Comparison of ENCODE assay signal across 21 cellular contexts in the genomic region with DNA sequence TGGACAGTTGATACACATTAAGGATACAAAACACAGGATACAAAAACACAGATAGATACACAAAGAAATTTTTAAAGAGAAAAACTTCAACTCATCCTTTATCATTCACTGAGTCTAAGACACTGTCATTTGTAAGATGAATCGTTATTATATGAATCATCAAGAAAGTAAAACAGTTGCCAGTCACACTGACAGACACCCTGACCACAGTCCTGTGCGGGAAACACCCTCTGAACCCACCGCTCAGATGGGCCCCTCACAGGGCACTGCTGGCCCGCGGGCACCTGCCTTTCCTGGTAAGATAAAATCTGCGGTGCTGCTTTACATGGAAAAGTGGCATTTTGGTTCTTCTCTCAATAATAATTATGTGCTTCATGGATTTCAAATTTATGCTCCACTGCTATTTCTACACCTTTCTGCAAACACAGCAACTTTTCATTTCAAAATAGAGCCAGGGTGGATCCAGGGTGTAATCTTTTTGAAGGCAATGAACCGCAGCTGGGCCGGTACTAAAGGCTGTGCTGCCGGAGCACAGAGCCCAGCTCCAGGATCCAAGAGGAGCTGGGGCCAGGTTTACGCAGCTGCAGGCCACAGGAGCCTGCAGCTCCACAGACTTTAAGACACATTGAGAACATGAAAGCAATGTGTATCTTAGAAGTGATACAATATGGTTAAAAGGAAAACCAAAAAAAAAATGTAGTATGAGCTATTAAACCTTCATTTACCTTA.
A peak's percentile ranks its signal among the peaks of the same experiment; 100 is the strongest.
DNase-seq lines count a peak whose midpoint lies in the region; ATAC-seq and TF ChIP-seq lines count a peak whose summit lies in the region.
"Had no signal": no experiment of that assay in that cellular context is flagged by ENCODE, and none has a peak within 500 bp of the region (broad histone marks: within the 10 kb centered on the region; RNA-seq: fewer than 3 reads in every experiment).

No MANE protein-coding gene starts in this region.

- H3K27me3 ChIP-seq in upper lobe of left lung = no peaks in the 10 kb centered on the region
- H3K27me3 ChIP-seq: gastroesophageal sphincter, tibial nerve had no signal

- peak; percentile 70 for ATAC-seq in activated CD8-positive, alpha-beta memory T cell treated with anti-CD3 and anti-CD28 coated beads, Interleukin-2, amount 10 ng/mL, durations not matched to agents 7 days and 5 days
- ATAC-seq in esophagus mucosa = peak; percentile 48
- ATAC-seq in stimulated activated naive CD8-positive, alpha-beta T cell treated with anti-CD3 and anti-CD28 coated beads, Interleukin-15, Interleukin-2, amounts not matched to agents 100 U/mL and 50 U/mL, for 24 hours = peak; percentile 79
- ATAC-seq in GM21526 (IDR thresholded peaks at IDR 0.05; ENCODE audit: low FRiP score, unreplicated experiment) = no peak
- no peak for ATAC-seq in upper lobe of left lung (ENCODE audit: low FRiP score in 2 of 2)
- ATAC-seq in HG03521 (IDR thresholded peaks at IDR 0.05; ENCODE audit: unreplicated experiment) = no peak
- ATAC-seq: gastroesophageal sphincter; HepG2; stimulated activated naive B cell treated with anti-CD40 and anti-IgM and Interleukin-4, amounts not matched to agents 10 μg/mL and 1 μg/mL and 100 μg/mL, for 72 hours had no signal

- CTCF ChIA-PET in activated CD8-positive, alpha-beta memory T cell treated with anti-CD3 and anti-CD28 coated beads, Interleukin-2, amount 10 ng/mL, durations not matched to agents 7 days and 5 days (lab: Charles Lee) = interaction anchor here (1.1 to 1.2 kb wide), 2 partner anchors 9 kb away, joined by 4 to 5 read pairs; no protein-coding TSS in a partner anchor

- H3K36me3 Mint-ChIP-seq in activated CD8-positive, alpha-beta memory T cell treated with anti-CD3 and anti-CD28 coated beads, Interleukin-2, amount 10 ng/mL, durations not matched to agents 7 days and 5 days = peaks cover 8% of the 10 kb centered on the region

- peaks cover 4 to 64% (median 31%) of the 10 kb centered on the region in 4 donors for H3K36me3 ChIP-seq in upper lobe of left lung

- no peaks in the 10 kb centered on the region for H3K9me3 ChIP-seq in upper lobe of left lung
- H3K9me3 ChIP-seq: gastroesophageal sphincter, tibial nerve had no signal

- H3K27ac ChIP-seq in upper lobe of left lung = no peak overlapping the region
- H3K27ac ChIP-seq: gastroesophageal sphincter, tibial nerve had no signal

- DNase-seq in activated CD8-positive, alpha-beta memory T cell treated with anti-CD3 and anti-CD28 coated beads, Interleukin-2, amount 10 ng/mL, durations not matched to agents 7 days and 5 days = peak; percentile 50
- DNase-seq in activated CD8-positive, alpha-beta memory T cell treated with anti-CD3 and anti-CD28 coated beads, Interleukin-2, amount 50 U/mL, for 4 hours = no peak
- peak; percentile 9 for DNase-seq in RKO (ENCODE audit: low spot score)
- DNase-seq in stimulated activated naive CD8-positive, alpha-beta T cell treated with anti-CD3 and anti-CD28 coated beads, Interleukin-15, Interleukin-2, amounts not matched to agents 100 U/mL and 50 U/mL, for 24 hours = peak; percentile 24
- DNase-seq in upper lobe of left lung = no peak
- DNase-seq: activated B cell treated with CpG ODN at 0.5 μM for 24 hours; activated naive CD8-positive, alpha-beta T cell treated with anti-CD3 and anti-CD28 coated beads, Interleukin-2, amount 10 ng/mL, durations not matched to agents 7 days and 5 days; dermis blood vessel endothelial cell; erythroblast; midbrain; NCI-H1930; NCI-H446 treated with DMSO at 0.1 percent for 48 hours; stimulated activated naive B cell treated with anti-CD40 and anti-IgM and Interleukin-4, amounts not matched to agents 10 μg/mL and 1 μg/mL and 100 μg/mL, for 72 hours had no signal

- 82 to 94% methylated on average over 10 of the region's 10 CpGs for WGBS in upper lobe of left lung, 2 donors

- no peak for TF ChIP-seq EP300 in upper lobe of left lung (IDR thresholded peaks at IDR 0.05)

- H3K27me3 Mint-ChIP-seq in activated CD8-positive, alpha-beta memory T cell treated with anti-CD3 and anti-CD28 coated beads, Interleukin-2, amount 10 ng/mL, durations not matched to agents 7 days and 5 days = no peaks in the 10 kb centered on the region
- H3K27me3 Mint-ChIP-seq: activated B cell treated with CpG ODN at 0.5 μM for 24 hours; activated naive CD8-positive, alpha-beta T cell treated with anti-CD3 and anti-CD28 coated beads, Interleukin-2, amount 10 ng/mL, durations not matched to agents 7 days and 5 days; stimulated activated naive B cell treated with anti-CD40 and anti-IgM and Interleukin-4, amounts not matched to agents 10 μg/mL and 1 μg/mL and 100 μg/mL, for 72 hours had no signal

- peaks cover 11% of the 10 kb centered on the region for H3K4me1 Mint-ChIP-seq in activated CD8-positive, alpha-beta memory T cell treated with anti-CD3 and anti-CD28 coated beads, Interleukin-2, amount 10 ng/mL, durations not matched to agents 7 days and 5 days
- H3K4me1 Mint-ChIP-seq: activated B cell treated with CpG ODN at 0.5 μM for 24 hours; activated naive CD8-positive, alpha-beta T cell treated with anti-CD3 and anti-CD28 coated beads, Interleukin-2, amount 10 ng/mL, durations not matched to agents 7 days and 5 days; CD14-positive monocyte had no signal

- no peaks in the 10 kb centered on the region for H3K4me1 ChIP-seq in upper lobe of left lung
- H3K4me1 ChIP-seq: tibial nerve had no signal

- no peak overlapping the region for H3K4me3 Mint-ChIP-seq in activated CD8-positive, alpha-beta memory T cell treated with anti-CD3 and anti-CD28 coated beads, Interleukin-2, amount 10 ng/mL, durations not matched to agents 7 days and 5 days
- H3K4me3 Mint-ChIP-seq: activated B cell treated with CpG ODN at 0.5 μM for 24 hours; activated naive CD8-positive, alpha-beta T cell treated with anti-CD3 and anti-CD28 coated beads, Interleukin-2, amount 10 ng/mL, durations not matched to agents 7 days and 5 days; CD14-positive monocyte; stimulated activated naive B cell treated with anti-CD40 and anti-IgM and Interleukin-4, amounts not matched to agents 10 μg/mL and 1 μg/mL and 100 μg/mL, for 72 hours; T-helper 1 cell treated with Interleukin-12 subunit alpha and Interleukin-12 subunit beta and Interleukin-4 antibody, amounts not matched to agents 30 μg/mL and 1 μg/mL, for 36 hours had no signal

- no peak overlapping the region for H3K27ac Mint-ChIP-seq in activated CD8-positive, alpha-beta memory T cell treated with anti-CD3 and anti-CD28 coated beads, Interleukin-2, amount 10 ng/mL, durations not matched to agents 7 days and 5 days
- H3K27ac Mint-ChIP-seq: activated B cell treated with CpG ODN at 0.5 μM for 24 hours; activated naive CD8-positive, alpha-beta T cell treated with anti-CD3 and anti-CD28 coated beads, Interleukin-2, amount 10 ng/mL, durations not matched to agents 7 days and 5 days; stimulated activated naive B cell treated with anti-CD40 and anti-IgM and Interleukin-4, amounts not matched to agents 10 μg/mL and 1 μg/mL and 100 μg/mL, for 72 hours; T-helper 1 cell treated with Interleukin-12 subunit alpha and Interleukin-12 subunit beta and Interleukin-4 antibody, amounts not matched to agents 30 μg/mL and 1 μg/mL, for 36 hours had no signal

- TF ChIP-seq CTCF in upper lobe of left lung (IDR thresholded peaks at IDR 0.05) = no peak

- no peaks in the 10 kb centered on the region for H3K9me3 Mint-ChIP-seq in activated CD8-positive, alpha-beta memory T cell treated with anti-CD3 and anti-CD28 coated beads, Interleukin-2, amount 10 ng/mL, durations not matched to agents 7 days and 5 days (ENCODE audit: low read depth)
- H3K9me3 Mint-ChIP-seq: activated B cell treated with CpG ODN at 0.5 μM for 24 hours; activated naive CD8-positive, alpha-beta T cell treated with anti-CD3 and anti-CD28 coated beads, Interleukin-2, amount 10 ng/mL, durations not matched to agents 7 days and 5 days; CD14-positive monocyte; stimulated activated naive B cell treated with anti-CD40 and anti-IgM and Interleukin-4, amounts not matched to agents 10 μg/mL and 1 μg/mL and 100 μg/mL, for 72 hours; T-helper 1 cell treated with Interleukin-12 subunit alpha and Interleukin-12 subunit beta and Interleukin-4 antibody, amounts not matched to agents 30 μg/mL and 1 μg/mL, for 36 hours had no signal

- TF ChIP-seq POLR2A in upper lobe of left lung (IDR thresholded peaks at IDR 0.05) = no peak

- H3K4me3 ChIP-seq in upper lobe of left lung = no peak overlapping the region
- H3K4me3 ChIP-seq: gastroesophageal sphincter, tibial nerve had no signal

Comparison
In these comparisons a context has a peak if more than half of its experiments do, and no peak if none do; other contexts are left out.
1. DNase-seq: peak in activated CD8-positive, alpha-beta memory T cell treated with anti-CD3 and anti-CD28 coated beads, Interleukin-2, amount 10 ng/mL, durations not matched to agents 7 days and 5 days (single experiment), RKO (single experiment) and stimulated activated naive CD8-positive, alpha-beta T cell treated with anti-CD3 and anti-CD28 coated beads, Interleukin-15, Interleukin-2, amounts not matched to agents 100 U/mL and 50 U/mL, for 24 hours (single experiment); none in activated CD8-positive, alpha-beta memory T cell treated with anti-CD3 and anti-CD28 coated beads, Interleukin-2, amount 50 U/mL, for 4 hours (single experiment) and upper lobe of left lung (0 of 2).
2. ATAC-seq: peak in activated CD8-positive, alpha-beta memory T cell treated with anti-CD3 and anti-CD28 coated beads, Interleukin-2, amount 10 ng/mL, durations not matched to agents 7 days and 5 days (single experiment), esophagus mucosa (single experiment) and stimulated activated naive CD8-positive, alpha-beta T cell treated with anti-CD3 and anti-CD28 coated beads, Interleukin-15, Interleukin-2, amounts not matched to agents 100 U/mL and 50 U/mL, for 24 hours (single experiment); none in GM21526 (single experiment), upper lobe of left lung (0 of 2) and HG03521 (single experiment).